Comparison of ENCODE assay signal across 1 cellular context in genomic region chr18:21105936-21106335, GRCh38.
TF ChIP-seq lines count a peak whose summit lies in the region.

No MANE protein-coding gene starts in this region.

TF ChIP-seq in SK-N-SH treated with all-trans-retinoic acid at 6 μM for 48 hours, 23 proteins besides CTCF, POLR2A, EP300 and RAD21 (continued from another document):
- no peak for TF ChIP-seq POU6F1 (CRISPR knock-in tag; IDR thresholded peaks at IDR 0.05; ENCODE audit: borderline replicate concordance, low read depth)
TF ChIP-seq in SK-N-SH treated with all-trans-retinoic acid at 6 μM for 48 hours: peak in this region for 0.
